Comparison of ENCODE assay signal across 1 cellular context in genomic region chr1:234722904-234723588, GRCh38.
TF ChIP-seq lines count a peak whose summit lies in the region.

No MANE protein-coding gene starts in this region.

TF ChIP-seq in HepG2, 621 proteins besides CTCF, POLR2A, EP300 and RAD21 (continued from another document and continues in another):
- TF ChIP-seq, protein P1, sequence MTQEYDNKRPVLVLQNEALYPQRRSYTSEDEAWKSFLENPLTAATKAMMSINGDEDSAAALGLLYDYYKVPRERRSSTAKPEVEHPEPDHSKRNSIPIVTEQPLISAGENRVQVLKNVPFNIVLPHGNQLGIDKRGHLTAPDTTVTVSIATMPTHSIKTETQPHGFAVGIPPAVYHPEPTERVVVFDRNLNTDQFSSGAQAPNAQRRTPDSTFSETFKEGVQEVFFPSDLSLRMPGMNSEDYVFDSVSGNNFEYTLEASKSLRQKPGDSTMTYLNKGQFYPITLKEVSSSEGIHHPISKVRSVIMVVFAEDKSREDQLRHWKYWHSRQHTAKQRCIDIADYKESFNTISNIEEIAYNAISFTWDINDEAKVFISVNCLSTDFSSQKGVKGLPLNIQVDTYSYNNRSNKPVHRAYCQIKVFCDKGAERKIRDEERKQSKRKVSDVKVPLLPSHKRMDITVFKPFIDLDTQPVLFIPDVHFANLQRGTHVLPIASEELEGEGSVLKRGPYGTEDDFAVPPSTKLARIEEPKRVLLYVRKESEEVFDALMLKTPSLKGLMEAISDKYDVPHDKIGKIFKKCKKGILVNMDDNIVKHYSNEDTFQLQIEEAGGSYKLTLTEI (CRISPR knock-in tag; conservative IDR thresholded peaks at IDR 0.05) = no peak
- TF ChIP-seq MATR3 (CRISPR knock-in tag; IDR thresholded peaks at IDR 0.05) (no peak), ZNF563 (CRISPR knock-in tag; IDR thresholded peaks at IDR 0.05) (no peak), SALL2 (CRISPR knock-in tag; IDR thresholded peaks at IDR 0.05) (no peak), MAFG (CRISPR knock-in tag; IDR thresholded peaks at IDR 0.05) (no peak), ARNT (IDR thresholded peaks at IDR 0.05) (no peak), HCFC1 (IDR thresholded peaks at IDR 0.05; ENCODE audit: low read depth, low read length) (no peak), ETV6 (CRISPR knock-in tag; conservative IDR thresholded peaks at IDR 0.05) (no peak), NAIF1 (CRISPR knock-in tag; IDR thresholded peaks at IDR 0.05; ENCODE audit: borderline replicate concordance) (no peak), ZNF713 (CRISPR knock-in tag; IDR thresholded peaks at IDR 0.05) (no peak), SATB2 (CRISPR knock-in tag; IDR thresholded peaks at IDR 0.05) (no peak), GLMP (CRISPR knock-in tag; IDR thresholded peaks at IDR 0.05; ENCODE audit: borderline replicate concordance) (no peak), ZMYM4 (CRISPR knock-in tag; IDR thresholded peaks at IDR 0.05) (no peak), ARNTL (CRISPR knock-in tag; IDR thresholded peaks at IDR 0.05) (no peak; the same call in 1 of the 2 replicates), YEATS4 (CRISPR knock-in tag; IDR thresholded peaks at IDR 0.05; ENCODE audit: borderline replicate concordance) (no peak), SOX5 (CRISPR knock-in tag; IDR thresholded peaks at IDR 0.05; ENCODE audit: borderline replicate concordance) (peak; percentile 17; the same call in 1 of the 2 replicates), ZBTB7A (CRISPR knock-in tag; IDR thresholded peaks at IDR 0.05) (no peak), ZNF333 (CRISPR knock-in tag; IDR thresholded peaks at IDR 0.05; ENCODE audit: borderline replicate concordance) (no peak), WIZ (CRISPR knock-in tag; IDR thresholded peaks at IDR 0.05) (no peak), MYC (CRISPR knock-in tag; IDR thresholded peaks at IDR 0.05; ENCODE audit: borderline replicate concordance) (no peak), ZNF335 (CRISPR knock-in tag; IDR thresholded peaks at IDR 0.05) (no peak), TRIM24 (CRISPR knock-in tag; IDR thresholded peaks at IDR 0.05) (no peak), ZBTB1 (CRISPR knock-in tag; IDR thresholded peaks at IDR 0.05; ENCODE audit: borderline replicate concordance) (no peak), NPAS2 (CRISPR knock-in tag; IDR thresholded peaks at IDR 0.05; ENCODE audit: borderline replicate concordance) (no peak), ZNF260 (CRISPR knock-in tag; IDR thresholded peaks at IDR 0.05; ENCODE audit: borderline replicate concordance, low read depth) (no peak), SNRNP70 (IDR thresholded peaks at IDR 0.05; ENCODE audit: low read depth, low read length) (no peak), NFE2L1 (CRISPR knock-in tag; IDR thresholded peaks at IDR 0.05; ENCODE audit: borderline replicate concordance) (no peak), PRPF4 (IDR thresholded peaks at IDR 0.05; ENCODE audit: low read depth, low read length, poor library complexity, severe bottlenecking) (peak; percentile 95), NFATC3 (CRISPR knock-in tag; IDR thresholded peaks at IDR 0.05) (no peak), ZBTB21 (CRISPR knock-in tag; IDR thresholded peaks at IDR 0.05) (no peak), HIVEP1 (CRISPR knock-in tag; IDR thresholded peaks at IDR 0.05) (no peak), MYNN (CRISPR knock-in tag; IDR thresholded peaks at IDR 0.05; ENCODE audit: low read depth) (no peak), NFIC (IDR thresholded peaks at IDR 0.05; ENCODE audit: low read length) (no peak), MTF2 (CRISPR knock-in tag; IDR thresholded peaks at IDR 0.05; ENCODE audit: borderline replicate concordance) (no peak), ZNF749 (CRISPR knock-in tag; IDR thresholded peaks at IDR 0.05; ENCODE audit: borderline replicate concordance) (no peak), FOXO1 (CRISPR knock-in tag; IDR thresholded peaks at IDR 0.05) (no peak), KLF11 (CRISPR knock-in tag; IDR thresholded peaks at IDR 0.05) (no peak), ZNF644 (CRISPR knock-in tag; IDR thresholded peaks at IDR 0.05; ENCODE audit: low read depth) (no peak), CBX5 (CRISPR knock-in tag; IDR thresholded peaks at IDR 0.05; ENCODE audit: borderline replicate concordance) (0 out of 2 replicates have a peak, but pooled peaks have one; percentile 42), ZNF232 (CRISPR knock-in tag; IDR thresholded peaks at IDR 0.05; ENCODE audit: borderline replicate concordance) (no peak), ZNF33A (CRISPR knock-in tag; IDR thresholded peaks at IDR 0.05; ENCODE audit: borderline replicate concordance) (no peak), TOPORS (CRISPR knock-in tag; IDR thresholded peaks at IDR 0.05) (no peak), CBX2 (IDR thresholded peaks at IDR 0.05; ENCODE audit: low read depth, low read length) (no peak), CBX2 (CRISPR knock-in tag; IDR thresholded peaks at IDR 0.05; ENCODE audit: low read depth) (no peak), ZSCAN9 (CRISPR knock-in tag; IDR thresholded peaks at IDR 0.05; ENCODE audit: borderline replicate concordance) (no peak; the same call in 1 of the 2 replicates), ZBTB20 (CRISPR knock-in tag; IDR thresholded peaks at IDR 0.05; ENCODE audit: borderline replicate concordance, low read depth) (no peak), PITX1 (CRISPR knock-in tag; IDR thresholded peaks at IDR 0.05) (no peak), TBX2 (CRISPR knock-in tag; IDR thresholded peaks at IDR 0.05; ENCODE audit: borderline replicate concordance) (no peak), ZNF792 (CRISPR knock-in tag; IDR thresholded peaks at IDR 0.05) (no peak), LBX2 (CRISPR knock-in tag; IDR thresholded peaks at IDR 0.05; ENCODE audit: borderline replicate concordance) (no peak), PLRG1 (conservative IDR thresholded peaks at IDR 0.05) (no peak), MIER3 (CRISPR knock-in tag; IDR thresholded peaks at IDR 0.05; ENCODE audit: borderline replicate concordance) (no peak), CBFB (CRISPR knock-in tag; IDR thresholded peaks at IDR 0.05) (no peak), ZBTB38 (CRISPR knock-in tag; IDR thresholded peaks at IDR 0.05) (peak; percentile 83), ZNF264 (CRISPR knock-in tag; IDR thresholded peaks at IDR 0.05) (no peak), FOXK2 (IDR thresholded peaks at IDR 0.05) (no peak), ZNF788 (CRISPR knock-in tag; IDR thresholded peaks at IDR 0.05; ENCODE audit: borderline replicate concordance) (no peak), DNMT1 (CRISPR knock-in tag; IDR thresholded peaks at IDR 0.05) (no peak), ARID3A (IDR thresholded peaks at IDR 0.05; ENCODE audit: low read depth, low read length) (peak; percentile 13; the same call in 1 of the 2 replicates), ZNF547 (CRISPR knock-in tag; IDR thresholded peaks at IDR 0.05) (no peak), RXRA (CRISPR knock-in tag; IDR thresholded peaks at IDR 0.05) (0 out of 2 replicates have a peak, but pooled peaks have one; percentile 24), NFIB (CRISPR knock-in tag; IDR thresholded peaks at IDR 0.05; ENCODE audit: borderline replicate concordance) (no peak), UBTF (CRISPR knock-in tag; IDR thresholded peaks at IDR 0.05) (no peak), ZFP41 (CRISPR knock-in tag; IDR thresholded peaks at IDR 0.05; ENCODE audit: borderline replicate concordance) (no peak), IRF2 (CRISPR knock-in tag; IDR thresholded peaks at IDR 0.05) (no peak; the same call in 1 of the 2 replicates), TCF7L2 (IDR thresholded peaks at IDR 0.05; ENCODE audit: low read depth, low read length) (no peak)
- TF ChIP-seq, protein P2, sequence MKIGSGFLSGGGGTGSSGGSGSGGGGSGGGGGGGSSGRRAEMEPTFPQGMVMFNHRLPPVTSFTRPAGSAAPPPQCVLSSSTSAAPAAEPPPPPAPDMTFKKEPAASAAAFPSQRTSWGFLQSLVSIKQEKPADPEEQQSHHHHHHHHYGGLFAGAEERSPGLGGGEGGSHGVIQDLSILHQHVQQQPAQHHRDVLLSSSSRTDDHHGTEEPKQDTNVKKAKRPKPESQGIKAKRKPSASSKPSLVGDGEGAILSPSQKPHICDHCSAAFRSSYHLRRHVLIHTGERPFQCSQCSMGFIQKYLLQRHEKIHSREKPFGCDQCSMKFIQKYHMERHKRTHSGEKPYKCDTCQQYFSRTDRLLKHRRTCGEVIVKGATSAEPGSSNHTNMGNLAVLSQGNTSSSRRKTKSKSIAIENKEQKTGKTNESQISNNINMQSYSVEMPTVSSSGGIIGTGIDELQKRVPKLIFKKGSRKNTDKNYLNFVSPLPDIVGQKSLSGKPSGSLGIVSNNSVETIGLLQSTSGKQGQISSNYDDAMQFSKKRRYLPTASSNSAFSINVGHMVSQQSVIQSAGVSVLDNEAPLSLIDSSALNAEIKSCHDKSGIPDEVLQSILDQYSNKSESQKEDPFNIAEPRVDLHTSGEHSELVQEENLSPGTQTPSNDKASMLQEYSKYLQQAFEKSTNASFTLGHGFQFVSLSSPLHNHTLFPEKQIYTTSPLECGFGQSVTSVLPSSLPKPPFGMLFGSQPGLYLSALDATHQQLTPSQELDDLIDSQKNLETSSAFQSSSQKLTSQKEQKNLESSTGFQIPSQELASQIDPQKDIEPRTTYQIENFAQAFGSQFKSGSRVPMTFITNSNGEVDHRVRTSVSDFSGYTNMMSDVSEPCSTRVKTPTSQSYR (CRISPR knock-in tag; IDR thresholded peaks at IDR 0.05; ENCODE audit: borderline replicate concordance) = 0 out of 2 replicates have a peak, but pooled peaks have one; percentile 9
- TF ChIP-seq, protein P3, sequence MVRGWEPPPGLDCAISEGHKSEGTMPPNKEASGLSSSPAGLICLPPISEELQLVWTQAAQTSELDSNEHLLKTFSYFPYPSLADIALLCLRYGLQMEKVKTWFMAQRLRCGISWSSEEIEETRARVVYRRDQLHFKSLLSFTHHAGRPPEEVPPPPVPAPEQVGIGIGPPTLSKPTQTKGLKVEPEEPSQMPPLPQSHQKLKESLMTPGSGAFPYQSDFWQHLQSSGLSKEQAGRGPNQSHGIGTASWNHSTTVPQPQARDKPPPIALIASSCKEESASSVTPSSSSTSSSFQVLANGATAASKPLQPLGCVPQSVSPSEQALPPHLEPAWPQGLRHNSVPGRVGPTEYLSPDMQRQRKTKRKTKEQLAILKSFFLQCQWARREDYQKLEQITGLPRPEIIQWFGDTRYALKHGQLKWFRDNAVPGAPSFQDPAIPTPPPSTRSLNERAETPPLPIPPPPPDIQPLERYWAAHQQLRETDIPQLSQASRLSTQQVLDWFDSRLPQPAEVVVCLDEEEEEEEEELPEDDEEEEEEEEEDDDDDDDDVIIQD (CRISPR knock-in tag; IDR thresholded peaks at IDR 0.05; ENCODE audit: low read depth) = no peak
- TF ChIP-seq, protein P4, sequence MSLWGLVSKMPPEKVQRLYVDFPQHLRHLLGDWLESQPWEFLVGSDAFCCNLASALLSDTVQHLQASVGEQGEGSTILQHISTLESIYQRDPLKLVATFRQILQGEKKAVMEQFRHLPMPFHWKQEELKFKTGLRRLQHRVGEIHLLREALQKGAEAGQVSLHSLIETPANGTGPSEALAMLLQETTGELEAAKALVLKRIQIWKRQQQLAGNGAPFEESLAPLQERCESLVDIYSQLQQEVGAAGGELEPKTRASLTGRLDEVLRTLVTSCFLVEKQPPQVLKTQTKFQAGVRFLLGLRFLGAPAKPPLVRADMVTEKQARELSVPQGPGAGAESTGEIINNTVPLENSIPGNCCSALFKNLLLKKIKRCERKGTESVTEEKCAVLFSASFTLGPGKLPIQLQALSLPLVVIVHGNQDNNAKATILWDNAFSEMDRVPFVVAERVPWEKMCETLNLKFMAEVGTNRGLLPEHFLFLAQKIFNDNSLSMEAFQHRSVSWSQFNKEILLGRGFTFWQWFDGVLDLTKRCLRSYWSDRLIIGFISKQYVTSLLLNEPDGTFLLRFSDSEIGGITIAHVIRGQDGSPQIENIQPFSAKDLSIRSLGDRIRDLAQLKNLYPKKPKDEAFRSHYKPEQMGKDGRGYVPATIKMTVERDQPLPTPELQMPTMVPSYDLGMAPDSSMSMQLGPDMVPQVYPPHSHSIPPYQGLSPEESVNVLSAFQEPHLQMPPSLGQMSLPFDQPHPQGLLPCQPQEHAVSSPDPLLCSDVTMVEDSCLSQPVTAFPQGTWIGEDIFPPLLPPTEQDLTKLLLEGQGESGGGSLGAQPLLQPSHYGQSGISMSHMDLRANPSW (CRISPR knock-in tag; IDR thresholded peaks at IDR 0.05; ENCODE audit: borderline replicate concordance) = no peak
